Comparison of ENCODE assay signal across 20 cellular contexts in the genomic region with DNA sequence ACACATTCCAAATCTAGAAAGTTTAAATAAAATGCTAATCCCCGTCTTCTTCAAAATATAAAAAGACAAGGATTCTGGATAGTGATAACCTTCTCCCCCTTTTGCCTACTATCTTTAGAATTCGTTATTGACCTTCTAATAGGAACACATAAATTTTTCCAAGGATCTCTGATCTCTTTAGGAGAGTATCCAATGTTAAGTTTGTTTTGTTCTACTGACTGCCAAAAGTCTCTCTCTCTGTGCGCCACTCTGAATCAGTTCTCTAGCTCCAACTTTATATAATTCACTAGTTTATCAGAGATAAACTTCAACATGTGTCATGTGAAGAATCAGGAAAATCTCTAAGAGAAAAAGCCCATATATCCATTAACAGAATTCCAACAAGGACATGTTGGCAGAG.
DNase-seq lines count a peak whose midpoint lies in the region; ATAC-seq, FAIRE-seq and TF ChIP-seq lines count a peak whose summit lies in the region.
"Had no signal": no experiment of that assay in that cellular context is flagged by ENCODE, and none has a peak within 500 bp of the region (broad histone marks: within the 10 kb centered on the region; RNA-seq: fewer than 3 reads in every experiment).

No MANE protein-coding gene starts in this region.

- no peaks in the 10 kb centered on the region for H3K27me3 ChIP-seq in lower lobe of right lung (ENCODE audit: low read depth)
- H3K27me3 ChIP-seq in thoracic aorta (replicated peaks; ENCODE audit: insufficient read depth) = no peaks in the 10 kb centered on the region
- no peaks in the 10 kb centered on the region for H3K27me3 ChIP-seq in stomach

- H3K27ac ChIP-seq in lower lobe of right lung (peak overlapping the region; percentile 6), thoracic aorta (peak overlapping the region; percentile 15 to 48), stomach (no peak overlapping the region)

- ATAC-seq in lower lobe of right lung = no peak
- no peak for ATAC-seq in thoracic aorta (ENCODE audit: insufficient number of reproducible peaks, low FRiP score, low read depth)
- no peak for ATAC-seq in HG03565 (IDR thresholded peaks at IDR 0.05; ENCODE audit: unreplicated experiment)

- TF ChIP-seq EP300 in stomach (IDR thresholded peaks at IDR 0.05) = no peak

- DNase-seq in D721Med (ENCODE audit: insufficient read length, low spot score) = no peak
- DNase-seq in lower lobe of right lung = no peak
- DNase-seq in thoracic aorta (ENCODE audit: low spot score) = no peak
- DNase-seq in NCI-H1436 treated with DMSO at 0.1 percent for 48 hours (lab: John Stamatoyannopoulos, UW) = no peak
- no peak for DNase-seq in occipital lobe (lab: John Stamatoyannopoulos, UW)
- DNase-seq in stomach = no peak
- DNase-seq: 8988T; C1 segment of cervical spinal cord; Calu3; CD4-positive, alpha-beta memory T cell; COR-L47; DMS153; DND-41; GOT3; HFFc6 had no signal

- H3K4me3 ChIP-seq in lower lobe of right lung (no peak overlapping the region), thoracic aorta (no peak overlapping the region), stomach (no peak overlapping the region)
- H3K4me3 ChIP-seq: HAP-1 had no signal

- H3K4me1 ChIP-seq in lower lobe of right lung (no peaks in the 10 kb centered on the region), thoracic aorta (ENCODE audit: control insufficient read depth in 1 of 2, low read depth in 2 of 2) (peaks cover 9 to 33% of the 10 kb centered on the region in 2 donors), stomach (no peaks in the 10 kb centered on the region)
- H3K4me1 ChIP-seq: HAP-1 had no signal

- TF ChIP-seq CTCF in D721Med (IDR thresholded peaks at IDR 0.05; ENCODE audit: insufficient read depth, missing control alignments) (no peak), lower lobe of right lung (IDR thresholded peaks at IDR 0.05) (no peak), thoracic aorta (IDR thresholded peaks at IDR 0.05) (no peak), stomach (IDR thresholded peaks at IDR 0.05) (no peak)

- H3K36me3 ChIP-seq in lower lobe of right lung = no peaks in the 10 kb centered on the region
- no peaks in the 10 kb centered on the region for H3K36me3 ChIP-seq in thoracic aorta
- peaks cover 0 to 6% (median 0%) of the 10 kb centered on the region in 4 donors for H3K36me3 ChIP-seq in stomach
- H3K36me3 ChIP-seq: HAP-1 had no signal

- intact Hi-C loops in lower lobe of right lung (cut with DNase I) = no loop called here
- intact Hi-C loops in stomach (cut with DNase I; ENCODE audit: low total_unique reads) = no loop called here

- FAIRE-seq in D721Med (lab: Jason Lieb, UNC) (peak; percentile 32), endometrium (lab: Jason Lieb, UNC) (peak; percentile 15)
- FAIRE-seq: G401.6, GM12892 had no signal

- H3K9me3 ChIP-seq in lower lobe of right lung (no peaks in the 10 kb centered on the region), thoracic aorta (no peaks in the 10 kb centered on the region), stomach (no peaks in the 10 kb centered on the region)
- H3K9me3 ChIP-seq: HAP-1 had no signal

- TF ChIP-seq POLR2A in stomach (IDR thresholded peaks at IDR 0.05) = no peak

- 22 to 47% (median 28%) methylated on average over 3 of the region's 3 CpGs for WGBS in stomach, 5 donors

Comparison
In these comparisons a context has a peak if more than half of its experiments do, and no peak if none do; other contexts are left out.
1. H3K27ac ChIP-seq: peak in lower lobe of right lung (single experiment) and thoracic aorta (2 of 2); none in stomach (0 of 5).